ENCODE assay signal across 32 cellular contexts in the genomic region with DNA sequence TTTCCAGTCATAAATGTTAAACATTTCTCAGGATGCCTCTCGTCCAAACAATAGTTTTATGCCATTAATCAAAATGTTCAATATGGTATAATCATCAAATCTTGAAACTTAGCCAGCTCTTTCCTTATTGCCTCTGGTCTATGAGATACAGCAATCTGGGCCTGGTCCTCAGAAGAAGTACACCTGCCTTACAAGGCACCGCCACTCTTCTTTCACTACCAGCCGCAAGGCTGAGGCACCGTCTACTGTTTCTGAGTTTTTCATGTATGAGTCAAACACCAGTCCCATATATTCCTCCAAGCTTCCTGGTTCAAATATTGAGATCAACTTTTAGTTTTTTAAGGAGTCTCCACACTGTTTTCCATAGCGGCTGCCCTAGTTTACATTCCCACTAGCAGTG.
"Had no signal": no experiment of that assay in that cellular context is flagged by ENCODE, and none has a peak within 500 bp of the region (broad histone marks: within the 10 kb centered on the region; RNA-seq: fewer than 3 reads in every experiment).

No MANE protein-coding gene starts in this region.

- H3K4me1 ChIP-seq: SJCRH30 had no signal

- H3K36me3 ChIP-seq: MG63, SJCRH30 had no signal

- ATAC-seq: Panc1, Right ventricle myocardium inferior, SK-N-SH treated with all-trans-retinoic acid at 6 μM for 48 hours had no signal

- DNase-seq: Kasumi-1, KG1, MG63, NCI-H1048, NCI-H1092 treated with DMSO at 0.1 percent for 48 hours, NCI-H1105 treated with DMSO at 0.1 percent for 48 hours, NCI-H1417, NCI-H1436, NCI-H146, NCI-H1694, NCI-H187, NCI-H1930, NCI-H2029 treated with DMSO at 0.1 percent for 48 hours, NCI-H2081 treated with DMSO at 0.1 percent for 48 hours, NCI-H2107, NCI-H2171, NCI-H226, NCI-H446 treated with DMSO at 0.1 percent for 48 hours, NCI-H510A, NCI-H524, NCI-H526, NCI-H69, NCI-H748 treated with DMSO at 0.1 percent for 48 hours, NCI-H82, PC-9, SHP77, SIG-M5, SJCRH30 had no signal

- H3K4me3 ChIP-seq: MG63, PC-9, SJCRH30, SK-N-MC had no signal

- H3K9me3 ChIP-seq: MG63, SJCRH30 had no signal
